8 cellular contexts compared by ENCODE assay signal in the genomic region with DNA sequence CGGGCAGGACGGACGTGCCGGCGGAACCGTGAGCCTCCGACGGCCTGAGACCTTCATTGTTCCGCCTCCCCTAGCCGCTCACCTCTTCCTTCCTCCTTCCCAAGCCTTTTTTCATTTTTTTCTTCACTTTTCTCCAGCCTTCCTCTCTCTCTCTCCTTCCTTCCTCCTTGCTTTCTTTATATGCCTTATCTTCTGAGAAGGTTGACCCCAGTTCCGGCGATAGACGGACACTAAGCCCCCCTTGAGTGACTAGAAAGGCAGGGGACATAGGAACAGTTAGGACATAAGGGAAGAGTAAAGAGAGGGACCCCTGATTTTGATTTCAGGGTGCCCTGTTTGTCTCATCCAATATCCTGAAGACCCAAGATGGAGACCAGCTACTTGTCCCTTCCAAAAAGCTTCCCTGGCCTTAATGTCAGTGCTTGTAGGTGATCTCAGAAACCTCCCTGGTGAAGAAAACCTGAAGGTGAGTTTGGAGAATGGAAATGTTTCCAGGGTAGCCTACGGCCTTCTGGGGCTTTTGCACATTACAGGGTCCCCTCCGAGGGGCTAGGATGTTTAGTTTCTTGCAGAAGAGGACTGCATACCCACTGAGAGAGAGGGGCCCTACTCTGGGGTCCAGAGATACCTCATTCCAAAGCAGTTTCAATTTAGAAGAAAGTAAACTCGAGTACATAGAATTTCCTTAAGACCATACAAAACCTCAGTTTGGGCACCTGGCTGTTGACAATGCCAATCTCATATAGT. TPM values are rescaled to one million over a fixed set of nuclear protein-coding genes. Genes with fewer than 3 reads are reported as not detected.
DNase-seq lines count a peak whose midpoint lies in the region; ATAC-seq and TF ChIP-seq lines count a peak whose summit lies in the region.

No MANE protein-coding gene starts in this region.

- H3K9me3 ChIP-seq in iPS-18c (ENCODE audit: control insufficient read depth, insufficient read depth, low read length) (no peaks in the 10 kb centered on the region), suprapubic skin (no peaks in the 10 kb centered on the region)

- H3K4me3 ChIP-seq in iPS-18c (ENCODE audit: insufficient read depth, low read depth, low read length) = peak overlapping the region; percentile 81; the same call in 1 of the 2 replicates
- peak overlapping the region; percentile 89 for H3K4me3 ChIP-seq in suprapubic skin

- H3K27ac Mint-ChIP-seq in activated CD4-positive, alpha-beta T cell treated with anti-CD3 and anti-CD28 coated beads, Interleukin-2, amount 10 ng/mL, durations not matched to agents 7 days and 5 days = peak overlapping the region; percentile 50
- peak overlapping the region; percentile 26 to 89 for H3K27ac Mint-ChIP-seq in activated naive CD4-positive, alpha-beta T cell treated with anti-CD3 and anti-CD28 coated beads, Interleukin-2, amount 50 U/mL, for 72 hours

- WGBS in suprapubic skin = 20% methylated on average over 16 of the region's 16 CpGs

- H3K9me3 Mint-ChIP-seq in activated CD4-positive, alpha-beta T cell treated with anti-CD3 and anti-CD28 coated beads, Interleukin-2, amount 10 ng/mL, durations not matched to agents 7 days and 5 days = no peaks in the 10 kb centered on the region
- no peaks in the 10 kb centered on the region for H3K9me3 Mint-ChIP-seq in activated naive CD4-positive, alpha-beta T cell treated with anti-CD3 and anti-CD28 coated beads, Interleukin-2, amount 50 U/mL, for 72 hours

- peaks cover 2% of the 10 kb centered on the region for H3K36me3 Mint-ChIP-seq in activated CD4-positive, alpha-beta T cell treated with anti-CD3 and anti-CD28 coated beads, Interleukin-2, amount 10 ng/mL, durations not matched to agents 7 days and 5 days (ENCODE audit: low read depth)
- peaks cover 0 to 18% of the 10 kb centered on the region in 2 donors for H3K36me3 Mint-ChIP-seq in activated naive CD4-positive, alpha-beta T cell treated with anti-CD3 and anti-CD28 coated beads, Interleukin-2, amount 50 U/mL, for 72 hours

- ATAC-seq in activated naive CD4-positive, alpha-beta T cell treated with anti-CD3 and anti-CD28 coated beads, Interleukin-2, amount 50 U/mL, for 72 hours = no peak
- no peak for ATAC-seq in esophagus mucosa
- ATAC-seq in GM21825 (IDR thresholded peaks at IDR 0.05; ENCODE audit: unreplicated experiment) = no peak

- H3K27me3 Mint-ChIP-seq in activated CD4-positive, alpha-beta T cell treated with anti-CD3 and anti-CD28 coated beads, Interleukin-2, amount 10 ng/mL, durations not matched to agents 7 days and 5 days = peaks cover 78% of the 10 kb centered on the region

- H3K27me3 ChIP-seq in suprapubic skin = no peaks in the 10 kb centered on the region

- peak overlapping the region; percentile 74 for H3K4me3 Mint-ChIP-seq in activated CD4-positive, alpha-beta T cell treated with anti-CD3 and anti-CD28 coated beads, Interleukin-2, amount 10 ng/mL, durations not matched to agents 7 days and 5 days

- peaks cover 51% of the 10 kb centered on the region for H3K4me1 Mint-ChIP-seq in activated CD4-positive, alpha-beta T cell treated with anti-CD3 and anti-CD28 coated beads, Interleukin-2, amount 10 ng/mL, durations not matched to agents 7 days and 5 days

- peaks cover 65% of the 10 kb centered on the region for H3K4me1 ChIP-seq in suprapubic skin

- no peak for TF ChIP-seq CTCF in suprapubic skin (IDR thresholded peaks at IDR 0.05)

- DNase-seq in activated CD4-positive, alpha-beta T cell treated with anti-CD3 and anti-CD28 coated beads, Interleukin-2, amount 10 ng/mL, durations not matched to agents 7 days and 5 days = no peak
- DNase-seq in activated CD4-positive, alpha-beta T cell treated with anti-CD3 and anti-CD28 coated beads for 1 hour = no peak
- no peak for DNase-seq in activated naive CD4-positive, alpha-beta T cell treated with anti-CD3 and anti-CD28 coated beads, Interleukin-2, amount 50 U/mL, for 72 hours (ENCODE audit: low spot score in 2 of 2)
- DNase-seq in suprapubic skin (ENCODE audit: low spot score in 2 of 2) (no peak), ACHN (no peak)

- in situ Hi-C loops in ACHN (cut with HindIII; ENCODE audit: low pct_ligation_motif_present, low pct_unique_long_range_greater_than_20kb, low sequenced_read_pairs) = no loop called here

- POLR2A ChIA-PET in activated CD4-positive, alpha-beta T cell treated with anti-CD3 and anti-CD28 coated beads, Interleukin-2, amount 10 ng/mL, durations not matched to agents 7 days and 5 days (lab: Charles Lee) = no interaction called here

- CTCF ChIA-PET in activated CD4-positive, alpha-beta T cell treated with anti-CD3 and anti-CD28 coated beads, Interleukin-2, amount 10 ng/mL, durations not matched to agents 7 days and 5 days (lab: Charles Lee) = interaction anchor here (0.6 to 3.8 kb wide), 33 partner anchors 9 to 773 kb away, joined by 3 to 29 read pairs (median 4); a partner anchor contains a TSS

- TF ChIP-seq POLR2A in suprapubic skin (IDR thresholded peaks at IDR 0.05) = no peak

- TF ChIP-seq EP300 in suprapubic skin (IDR thresholded peaks at IDR 0.05) = no peak

- H3K27ac ChIP-seq in suprapubic skin = peak overlapping the region; percentile 92

- no peaks in the 10 kb centered on the region for H3K36me3 ChIP-seq in suprapubic skin

RNA-seq across cellular contexts. Expression of a gene that starts 3.5 kb away (rescaled TPM):
- under 1 TPM; 0.27 to 0.92 TPM for total RNA-seq in activated CD4-positive, alpha-beta T cell treated with anti-CD3 and anti-CD28 coated beads, Interleukin-2, amount 10 ng/mL, durations not matched to agents 7 days and 5 days
- total RNA-seq in activated naive CD4-positive, alpha-beta T cell treated with anti-CD3 and anti-CD28 coated beads, Interleukin-2, amount 50 U/mL, for 72 hours = 10 to 100 TPM in 1 of 2 donors, under 1 TPM in 1; 0.57 to 33.6 TPM
- total RNA-seq in suprapubic skin (100 to 1,000 TPM in 1 of 4 donors, 10 to 100 TPM in 3; 48.7 to 140 (median 69.0) TPM), esophagus mucosa (15.5 TPM)

RNA-seq across cellular contexts. Expression of a gene that starts 14.4 kb away (rescaled TPM):
- 1 to 10 TPM; 3.2 to 3.7 TPM for total RNA-seq in activated CD4-positive, alpha-beta T cell treated with anti-CD3 and anti-CD28 coated beads, Interleukin-2, amount 10 ng/mL, durations not matched to agents 7 days and 5 days
- 10 to 100 TPM; 17.8 to 33.2 TPM for total RNA-seq in activated naive CD4-positive, alpha-beta T cell treated with anti-CD3 and anti-CD28 coated beads, Interleukin-2, amount 50 U/mL, for 72 hours
- total RNA-seq in suprapubic skin (100 to 1,000 TPM in 1 of 4 donors, 10 to 100 TPM in 3; 42.3 to 106 (median 45.3) TPM), esophagus mucosa (27.7 TPM)
